8 cellular contexts compared by ENCODE assay signal in genomic region chr7:81501220-81501619, GRCh38.
DNase-seq lines count a peak whose midpoint lies in the region; ATAC-seq, FAIRE-seq and TF ChIP-seq lines count a peak whose summit lies in the region.

No MANE protein-coding gene starts in this region.

- peak; percentile 23 for DNase-seq in AG04450 (ENCODE audit: low read depth, low spot score)
- DNase-seq in RCC 7860 (ENCODE audit: low spot score) = peak; percentile 28
- DNase-seq in fibroblast of the aortic adventitia (ENCODE audit: low read depth) = peak; percentile 80
- no peak for DNase-seq in KG1 (lab: John Stamatoyannopoulos, UW)
- DNase-seq in right cardiac atrium = no peak
- no peak for DNase-seq in NCI-H187 (lab: John Stamatoyannopoulos, UW)

- H3K27me3 ChIP-seq in AG04450 (ENCODE audit: control insufficient read depth, insufficient read depth, low read length) = no peaks in the 10 kb centered on the region
- no peaks in the 10 kb centered on the region for H3K27me3 ChIP-seq in right cardiac atrium (ENCODE audit: control insufficient read depth, insufficient read depth)

- no peak overlapping the region for H3K4me3 ChIP-seq in AG04450 (ENCODE audit: low read depth, low read length)
- H3K4me3 ChIP-seq in HEK293 (ENCODE audit: low read depth, low read length) = no peak overlapping the region
- no peak overlapping the region for H3K4me3 ChIP-seq in fibroblast of the aortic adventitia (ENCODE audit: low read depth, low read length)
- H3K4me3 ChIP-seq in right cardiac atrium (ENCODE audit: low read length) = no peak overlapping the region

- H3K4me1 ChIP-seq in HEK293 (ENCODE audit: control insufficient read depth, insufficient read depth, low read length) (peaks cover 2% of the 10 kb centered on the region; the same call in 1 of the 2 replicates), right cardiac atrium (ENCODE audit: control insufficient read depth, insufficient read depth, low read length) (peaks cover 2% of the 10 kb centered on the region)

- ATAC-seq in HG02610 (IDR thresholded peaks at IDR 0.05; ENCODE audit: unreplicated experiment) = no peak
- ATAC-seq in right cardiac atrium = no peak

- H3K27ac ChIP-seq in AG04450 (ENCODE audit: low read depth, low read length) (no peak overlapping the region), HEK293 (ENCODE audit: extremely low read depth, low read depth, low read length) (no peak overlapping the region), right cardiac atrium (ENCODE audit: low read length) (no peak overlapping the region)

- 50% methylated on average over 2 of the region's 2 CpGs for WGBS in right cardiac atrium

- no peaks in the 10 kb centered on the region for H3K36me3 ChIP-seq in HEK293 (ENCODE audit: control insufficient read depth in 2 of 2, insufficient read depth in 1 of 2, low read length in 2 of 2)

- TF ChIP-seq CTCF in AG04450 (IDR thresholded peaks at IDR 0.05; ENCODE audit: low read depth, low read length) (peak; percentile 50), HEK293 (tag by site-specific recombination; IDR thresholded peaks at IDR 0.05) (peak; percentile 22; the same call in 1 of the 2 replicates), fibroblast of the aortic adventitia (IDR thresholded peaks at IDR 0.05; ENCODE audit: insufficient read depth, low read length) (peak; percentile 32)

- peak; percentile 81 for FAIRE-seq in RCC 7860 (lab: Jason Lieb, UNC)

- no peaks in the 10 kb centered on the region for H3K9me3 ChIP-seq in AG04450 (ENCODE audit: control insufficient read depth, insufficient read depth, low read length)
- H3K9me3 ChIP-seq in HEK293 (ENCODE audit: control insufficient read depth, insufficient read depth, low read depth, low read length) = no peaks in the 10 kb centered on the region
- H3K9me3 ChIP-seq in right cardiac atrium (ENCODE audit: control insufficient read depth, low read length) = no peaks in the 10 kb centered on the region

- CTCF ChIA-PET in AG04450 (lab: Charles Lee) (interaction anchor here (0.6 to 4.7 kb wide), 44 partner anchors 10 to 1227 kb away, joined by 3 to 132 read pairs (median 4); partner anchors contain the start of gene HGF), HEK293 (lab: Yijun Ruan, JAX) (interaction anchor here (0.6 to 5.6 kb wide), 18 partner anchors 10 to 1229 kb away, joined by 3 to 67 read pairs (median 5); no protein-coding TSS in a partner anchor)

- intact Hi-C loops in right cardiac atrium (cut with DNase I) = loop anchor here in 1 of 4 donors (10.0 kb wide), 1 partner anchor 454 kb away; no protein-coding TSS in a partner anchor

- POLR2A ChIA-PET in AG04450 (lab: Yijun Ruan, JAX) (interaction anchor here (1.0 kb wide), 1 partner anchor 117 kb away, joined by 3 read pairs; no protein-coding TSS in a partner anchor), HEK293 (lab: Yijun Ruan, JAX) (no interaction called here)

TF ChIP-seq in HEK293, 187 proteins besides CTCF, POLR2A, EP300 and RAD21:
- TF ChIP-seq ZNF174 (tag by site-specific recombination; IDR thresholded peaks at IDR 0.05) = no peak
- TF ChIP-seq ZNF560 (tag by site-specific recombination; IDR thresholded peaks at IDR 0.05; ENCODE audit: borderline replicate concordance) = no peak
- TF ChIP-seq EGR2 (tag by site-specific recombination; IDR thresholded peaks at IDR 0.05; ENCODE audit: low read depth) = no peak
- no peak for TF ChIP-seq ZNF623 (tag by site-specific recombination; IDR thresholded peaks at IDR 0.05)
- TF ChIP-seq ZNF398 (tag by site-specific recombination; IDR thresholded peaks at IDR 0.05) = no peak
- TF ChIP-seq ZNF654 (tag by site-specific recombination; IDR thresholded peaks at IDR 0.05; ENCODE audit: low read depth) = peak; percentile 48
- TF ChIP-seq MEIS1 (CRISPR knock-in tag; IDR thresholded peaks at IDR 0.05; ENCODE audit: borderline replicate concordance) = no peak
TF ChIP-seq in HEK293: peak in this region for 1.

Comparison
In these comparisons a context has a peak if more than half of its experiments do, and no peak if none do; other contexts are left out.
1. DNase-seq: peak in AG04450 (single experiment), RCC 7860 (single experiment) and fibroblast of the aortic adventitia (single experiment); none in KG1 (single experiment), right cardiac atrium (0 of 3) and NCI-H187 (0 of 2).
2. Peak in every context shown above with its lines, with median percentiles within 50 percentile points of each other: CTCF ChIP-seq.